In the genomic region with DNA sequence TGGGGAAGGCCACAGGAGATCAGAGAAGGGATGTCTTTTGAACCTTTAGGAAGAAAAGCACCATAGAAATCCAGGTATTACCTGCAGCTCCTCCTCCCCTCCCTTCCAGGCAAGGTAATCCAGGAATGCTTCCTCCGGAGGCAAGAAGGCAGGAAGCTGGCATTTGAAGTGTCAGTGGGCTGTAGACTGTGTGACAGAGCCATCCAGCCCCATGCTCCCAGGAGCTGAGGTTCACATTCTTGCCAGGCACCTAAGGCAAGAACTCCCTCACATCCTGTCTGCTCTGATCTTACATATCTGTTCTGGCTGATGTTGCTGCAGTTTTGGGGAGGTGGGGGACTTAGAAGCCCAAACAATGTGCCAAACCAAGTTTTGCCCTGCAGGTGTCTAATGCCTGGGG, we compare ENCODE assay signal across 1 cellular context.
TF ChIP-seq lines count a peak whose summit lies in the region.

No MANE protein-coding gene starts in this region.

TF ChIP-seq in HEK293, 187 proteins besides CTCF, POLR2A, EP300 and RAD21 (continued from another document):
- TF ChIP-seq, protein P1, sequence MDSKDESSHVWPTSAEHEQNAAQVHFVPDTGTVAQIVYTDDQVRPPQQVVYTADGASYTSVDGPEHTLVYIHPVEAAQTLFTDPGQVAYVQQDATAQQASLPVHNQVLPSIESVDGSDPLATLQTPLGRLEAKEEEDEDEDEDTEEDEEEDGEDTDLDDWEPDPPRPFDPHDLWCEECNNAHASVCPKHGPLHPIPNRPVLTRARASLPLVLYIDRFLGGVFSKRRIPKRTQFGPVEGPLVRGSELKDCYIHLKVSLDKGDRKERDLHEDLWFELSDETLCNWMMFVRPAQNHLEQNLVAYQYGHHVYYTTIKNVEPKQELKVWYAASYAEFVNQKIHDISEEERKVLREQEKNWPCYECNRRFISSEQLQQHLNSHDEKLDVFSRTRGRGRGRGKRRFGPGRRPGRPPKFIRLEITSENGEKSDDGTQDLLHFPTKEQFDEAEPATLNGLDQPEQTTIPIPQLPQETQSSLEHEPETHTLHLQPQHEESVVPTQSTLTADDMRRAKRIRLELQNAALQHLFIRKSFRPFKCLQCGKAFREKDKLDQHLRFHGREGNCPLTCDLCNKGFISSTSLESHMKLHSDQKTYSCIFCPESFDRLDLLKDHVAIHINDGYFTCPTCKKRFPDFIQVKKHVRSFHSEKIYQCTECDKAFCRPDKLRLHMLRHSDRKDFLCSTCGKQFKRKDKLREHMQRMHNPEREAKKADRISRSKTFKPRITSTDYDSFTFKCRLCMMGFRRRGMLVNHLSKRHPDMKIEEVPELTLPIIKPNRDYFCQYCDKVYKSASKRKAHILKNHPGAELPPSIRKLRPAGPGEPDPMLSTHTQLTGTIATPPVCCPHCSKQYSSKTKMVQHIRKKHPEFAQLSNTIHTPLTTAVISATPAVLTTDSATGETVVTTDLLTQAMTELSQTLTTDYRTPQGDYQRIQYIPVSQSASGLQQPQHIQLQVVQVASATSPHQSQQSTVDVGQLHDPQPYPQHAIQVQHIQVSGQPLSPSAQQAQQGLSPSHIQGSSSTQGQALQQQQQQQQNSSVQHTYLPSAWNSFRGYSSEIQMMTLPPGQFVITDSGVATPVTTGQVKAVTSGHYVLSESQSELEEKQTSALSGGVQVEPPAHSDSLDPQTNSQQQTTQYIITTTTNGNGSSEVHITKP (tag by site-specific recombination; IDR thresholded peaks at IDR 0.05) = no peak
